ENCODE assay signal across 17 cellular contexts in the genomic region with DNA sequence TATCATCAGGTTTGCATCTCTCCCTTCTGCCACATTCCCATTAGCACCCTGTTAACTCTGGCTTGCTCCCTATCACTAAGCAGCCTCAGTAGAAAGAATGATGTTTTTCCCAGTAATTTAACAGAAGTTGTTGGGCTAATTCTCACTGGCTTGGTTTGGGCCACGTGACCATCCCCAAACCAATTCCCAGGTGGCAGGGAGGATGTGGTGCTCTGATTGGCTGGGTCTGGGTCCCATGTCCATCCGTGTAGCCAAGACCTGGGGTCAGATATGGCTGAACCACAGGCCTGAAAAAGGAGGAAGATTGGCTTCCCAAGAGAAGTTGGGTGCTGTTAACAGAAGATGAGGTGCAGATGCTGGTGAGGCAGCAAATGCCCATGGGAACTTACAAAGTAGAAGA.
"Had no signal": no experiment of that assay in that cellular context is flagged by ENCODE, and none has a peak within 500 bp of the region (broad histone marks: within the 10 kb centered on the region; RNA-seq: fewer than 3 reads in every experiment).

No MANE protein-coding gene starts in this region.

- H3K9me3 ChIP-seq: mucosa of descending colon, prostate gland, right lobe of liver, stomach, thoracic aorta had no signal

- H3K4me3 ChIP-seq: mucosa of descending colon, prostate gland, right lobe of liver, stomach, thoracic aorta had no signal

- H3K27ac ChIP-seq: epithelial cell of prostate, prostate gland, right lobe of liver, stomach, thoracic aorta had no signal

- H3K4me1 ChIP-seq: prostate gland had no signal

- DNase-seq: activated CD4-positive, alpha-beta T cell treated with anti-CD3 and anti-CD28 coated beads, Interleukin-2, amount 10 ng/mL, durations not matched to agents 24 days and 14 days; activated CD4-positive, CD25-positive, alpha-beta regulatory T cell; activated CD8-positive, alpha-beta memory T cell treated with anti-CD3 and anti-CD28 coated beads, Interleukin-2, amount 50 U/mL, for 4 hours; activated CD8-positive, alpha-beta T cell treated with anti-CD3 and anti-CD28 coated beads, Interleukin-2, amount 10 ng/mL, durations not matched to agents 7 days and 5 days; activated naive CD8-positive, alpha-beta T cell treated with anti-CD3 and anti-CD28 coated beads for 36 hours; activated T-cell treated with anti-CD3 and anti-CD28 coated beads, Interleukin-2, amount 50 U/mL, for 48 hours; aorta; cerebellar nuclear complex; effector memory CD8-positive, alpha-beta T cell; mucosa of descending colon; natural killer cell; right lobe of liver; stimulated activated CD4-positive, alpha-beta T cell treated with anti-CD3 and anti-CD28 coated beads, Interleukin-2, amount 100 ng/mL, for 24 hours; stomach had no signal

- H3K36me3 ChIP-seq: prostate gland, right lobe of liver, stomach, thoracic aorta had no signal

- ATAC-seq: activated CD8-positive, alpha-beta T cell treated with anti-CD3 and anti-CD28 coated beads, Interleukin-2, amount 10 ng/mL, durations not matched to agents 7 days and 5 days; effector memory CD8-positive, alpha-beta T cell; mucosa of descending colon; natural killer cell; right lobe of liver had no signal

- H3K27me3 ChIP-seq: right lobe of liver had no signal
